In the genomic region with DNA sequence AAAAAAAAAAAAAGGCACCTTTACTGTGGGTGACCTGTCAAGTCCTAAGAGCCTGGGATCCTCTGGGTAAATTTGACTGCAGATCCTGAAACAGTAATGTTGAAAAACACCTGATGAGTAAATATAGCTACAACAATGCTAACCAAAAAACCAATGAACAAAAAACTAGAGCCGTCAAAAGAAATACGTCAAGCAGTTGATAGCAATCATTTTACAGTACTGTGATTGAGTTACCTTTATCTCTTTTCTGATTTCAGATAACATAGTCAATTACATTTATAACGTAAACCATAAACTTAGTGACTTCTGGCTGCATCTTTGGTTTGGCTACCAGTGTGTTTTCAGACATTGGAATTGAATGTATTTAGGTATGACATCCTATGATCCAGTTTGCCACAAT, we compare ENCODE assay signal across 8 cellular contexts.
"Had no signal": no experiment of that assay in that cellular context is flagged by ENCODE, and none has a peak within 500 bp of the region (broad histone marks: within the 10 kb centered on the region; RNA-seq: fewer than 3 reads in every experiment).

No MANE protein-coding gene starts in this region.

- ATAC-seq: GM12878 had no signal

- H3K4me3 ChIP-seq: GM12878 had no signal

- DNase-seq: GDM1, GF-D8 had no signal

- FAIRE-seq: G401.6, GM12878, GM12891, GM12892, GM18507, GM19239 had no signal
